ENCODE assay signal across 1 cellular context in the genomic region with DNA sequence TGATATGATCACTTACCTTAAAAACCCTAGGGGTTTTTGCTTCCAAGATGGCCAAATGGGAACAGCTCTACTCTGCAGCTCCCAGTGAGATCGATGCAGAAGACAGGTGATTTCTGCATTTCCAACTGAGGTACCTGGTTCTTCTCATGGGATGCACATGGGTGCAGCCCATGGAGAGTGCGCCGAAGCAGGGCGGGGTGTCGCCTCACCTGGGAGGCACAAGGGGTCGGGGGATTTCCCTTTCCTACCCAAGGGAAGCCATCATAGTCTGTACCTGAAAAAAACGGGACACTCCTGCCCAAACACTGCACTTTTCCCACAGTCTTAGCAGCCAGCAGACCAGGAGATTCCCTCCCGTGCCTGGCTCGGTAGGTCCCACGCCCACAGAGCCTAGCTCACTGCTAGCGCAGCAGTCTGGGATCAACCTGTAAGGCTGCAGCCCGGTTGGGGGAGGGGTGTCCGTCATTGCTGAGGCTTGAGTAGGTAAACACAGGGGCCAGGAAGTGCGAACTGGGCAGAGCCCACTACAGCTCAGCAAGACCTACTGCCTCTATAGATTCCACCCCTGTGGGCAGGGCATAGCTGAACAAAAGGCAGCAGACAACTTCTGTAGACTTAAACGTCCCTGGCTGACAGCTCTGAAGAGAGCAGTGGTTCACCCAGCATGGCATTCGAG.
TF ChIP-seq lines count a peak whose summit lies in the region.

No MANE protein-coding gene starts in this region.

TF ChIP-seq in HepG2, 621 proteins besides CTCF, POLR2A, EP300 and RAD21 (continued from another document and continues in another):
- TF ChIP-seq, protein P1, sequence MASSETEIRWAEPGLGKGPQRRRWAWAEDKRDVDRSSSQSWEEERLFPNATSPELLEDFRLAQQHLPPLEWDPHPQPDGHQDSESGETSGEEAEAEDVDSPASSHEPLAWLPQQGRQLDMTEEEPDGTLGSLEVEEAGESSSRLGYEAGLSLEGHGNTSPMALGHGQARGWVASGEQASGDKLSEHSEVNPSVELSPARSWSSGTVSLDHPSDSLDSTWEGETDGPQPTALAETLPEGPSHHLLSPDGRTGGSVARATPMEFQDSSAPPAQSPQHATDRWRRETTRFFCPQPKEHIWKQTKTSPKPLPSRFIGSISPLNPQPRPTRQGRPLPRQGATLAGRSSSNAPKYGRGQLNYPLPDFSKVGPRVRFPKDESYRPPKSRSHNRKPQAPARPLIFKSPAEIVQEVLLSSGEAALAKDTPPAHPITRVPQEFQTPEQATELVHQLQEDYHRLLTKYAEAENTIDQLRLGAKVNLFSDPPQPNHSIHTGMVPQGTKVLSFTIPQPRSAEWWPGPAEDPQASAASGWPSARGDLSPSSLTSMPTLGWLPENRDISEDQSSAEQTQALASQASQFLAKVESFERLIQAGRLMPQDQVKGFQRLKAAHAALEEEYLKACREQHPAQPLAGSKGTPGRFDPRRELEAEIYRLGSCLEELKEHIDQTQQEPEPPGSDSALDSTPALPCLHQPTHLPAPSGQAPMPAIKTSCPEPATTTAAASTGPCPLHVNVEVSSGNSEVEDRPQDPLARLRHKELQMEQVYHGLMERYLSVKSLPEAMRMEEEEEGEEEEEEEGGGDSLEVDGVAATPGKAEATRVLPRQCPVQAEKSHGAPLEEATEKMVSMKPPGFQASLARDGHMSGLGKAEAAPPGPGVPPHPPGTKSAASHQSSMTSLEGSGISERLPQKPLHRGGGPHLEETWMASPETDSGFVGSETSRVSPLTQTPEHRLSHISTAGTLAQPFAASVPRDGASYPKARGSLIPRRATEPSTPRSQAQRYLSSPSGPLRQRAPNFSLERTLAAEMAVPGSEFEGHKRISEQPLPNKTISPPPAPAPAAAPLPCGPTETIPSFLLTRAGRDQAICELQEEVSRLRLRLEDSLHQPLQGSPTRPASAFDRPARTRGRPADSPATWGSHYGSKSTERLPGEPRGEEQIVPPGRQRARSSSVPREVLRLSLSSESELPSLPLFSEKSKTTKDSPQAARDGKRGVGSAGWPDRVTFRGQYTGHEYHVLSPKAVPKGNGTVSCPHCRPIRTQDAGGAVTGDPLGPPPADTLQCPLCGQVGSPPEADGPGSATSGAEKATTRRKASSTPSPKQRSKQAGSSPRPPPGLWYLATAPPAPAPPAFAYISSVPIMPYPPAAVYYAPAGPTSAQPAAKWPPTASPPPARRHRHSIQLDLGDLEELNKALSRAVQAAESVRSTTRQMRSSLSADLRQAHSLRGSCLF (CRISPR knock-in tag; IDR thresholded peaks at IDR 0.05; ENCODE audit: borderline replicate concordance), result no peak
- TF ChIP-seq NR2F6 (IDR thresholded peaks at IDR 0.05) (no peak), NR2F6 (CRISPR knock-in tag; IDR thresholded peaks at IDR 0.05) (peak; percentile 40; the same call in 1 of the 2 replicates), SIX1 (CRISPR knock-in tag; IDR thresholded peaks at IDR 0.05; ENCODE audit: borderline replicate concordance) (no peak), ZNF737 (CRISPR knock-in tag; IDR thresholded peaks at IDR 0.05; ENCODE audit: borderline replicate concordance) (no peak), ISX (CRISPR knock-in tag; conservative IDR thresholded peaks at IDR 0.05) (no peak), ZNF749 (CRISPR knock-in tag; IDR thresholded peaks at IDR 0.05; ENCODE audit: borderline replicate concordance) (no peak), ZBTB20 (CRISPR knock-in tag; IDR thresholded peaks at IDR 0.05; ENCODE audit: borderline replicate concordance, low read depth) (peak; percentile 41; the same call in 1 of the 2 replicates), FOXK2 (IDR thresholded peaks at IDR 0.05) (no peak), FOXO1 (CRISPR knock-in tag; IDR thresholded peaks at IDR 0.05) (peak; percentile 22; the same call in 1 of the 2 replicates), ZNF343 (CRISPR knock-in tag; IDR thresholded peaks at IDR 0.05) (no peak), MIXL1 (CRISPR knock-in tag; IDR thresholded peaks at IDR 0.05) (no peak), ZKSCAN1 (IDR thresholded peaks at IDR 0.05; ENCODE audit: low read length) (no peak), ZSCAN22 (CRISPR knock-in tag; IDR thresholded peaks at IDR 0.05) (no peak), PHF8 (CRISPR knock-in tag; IDR thresholded peaks at IDR 0.05) (0 out of 2 replicates have a peak, but pooled peaks have one; percentile 35), NPAS2 (CRISPR knock-in tag; IDR thresholded peaks at IDR 0.05; ENCODE audit: borderline replicate concordance) (no peak), ZNF768 (CRISPR knock-in tag; IDR thresholded peaks at IDR 0.05) (no peak), ZNF747 (CRISPR knock-in tag; IDR thresholded peaks at IDR 0.05; ENCODE audit: borderline replicate concordance) (no peak), ZSCAN20 (CRISPR knock-in tag; IDR thresholded peaks at IDR 0.05; ENCODE audit: borderline replicate concordance) (no peak), HOXA7 (CRISPR knock-in tag; IDR thresholded peaks at IDR 0.05) (no peak), KDM6A (CRISPR knock-in tag; IDR thresholded peaks at IDR 0.05; ENCODE audit: low read depth) (no peak), MED8 (CRISPR knock-in tag; IDR thresholded peaks at IDR 0.05; ENCODE audit: insufficient replicate concordance) (no peak)
- TF ChIP-seq, protein P2, sequence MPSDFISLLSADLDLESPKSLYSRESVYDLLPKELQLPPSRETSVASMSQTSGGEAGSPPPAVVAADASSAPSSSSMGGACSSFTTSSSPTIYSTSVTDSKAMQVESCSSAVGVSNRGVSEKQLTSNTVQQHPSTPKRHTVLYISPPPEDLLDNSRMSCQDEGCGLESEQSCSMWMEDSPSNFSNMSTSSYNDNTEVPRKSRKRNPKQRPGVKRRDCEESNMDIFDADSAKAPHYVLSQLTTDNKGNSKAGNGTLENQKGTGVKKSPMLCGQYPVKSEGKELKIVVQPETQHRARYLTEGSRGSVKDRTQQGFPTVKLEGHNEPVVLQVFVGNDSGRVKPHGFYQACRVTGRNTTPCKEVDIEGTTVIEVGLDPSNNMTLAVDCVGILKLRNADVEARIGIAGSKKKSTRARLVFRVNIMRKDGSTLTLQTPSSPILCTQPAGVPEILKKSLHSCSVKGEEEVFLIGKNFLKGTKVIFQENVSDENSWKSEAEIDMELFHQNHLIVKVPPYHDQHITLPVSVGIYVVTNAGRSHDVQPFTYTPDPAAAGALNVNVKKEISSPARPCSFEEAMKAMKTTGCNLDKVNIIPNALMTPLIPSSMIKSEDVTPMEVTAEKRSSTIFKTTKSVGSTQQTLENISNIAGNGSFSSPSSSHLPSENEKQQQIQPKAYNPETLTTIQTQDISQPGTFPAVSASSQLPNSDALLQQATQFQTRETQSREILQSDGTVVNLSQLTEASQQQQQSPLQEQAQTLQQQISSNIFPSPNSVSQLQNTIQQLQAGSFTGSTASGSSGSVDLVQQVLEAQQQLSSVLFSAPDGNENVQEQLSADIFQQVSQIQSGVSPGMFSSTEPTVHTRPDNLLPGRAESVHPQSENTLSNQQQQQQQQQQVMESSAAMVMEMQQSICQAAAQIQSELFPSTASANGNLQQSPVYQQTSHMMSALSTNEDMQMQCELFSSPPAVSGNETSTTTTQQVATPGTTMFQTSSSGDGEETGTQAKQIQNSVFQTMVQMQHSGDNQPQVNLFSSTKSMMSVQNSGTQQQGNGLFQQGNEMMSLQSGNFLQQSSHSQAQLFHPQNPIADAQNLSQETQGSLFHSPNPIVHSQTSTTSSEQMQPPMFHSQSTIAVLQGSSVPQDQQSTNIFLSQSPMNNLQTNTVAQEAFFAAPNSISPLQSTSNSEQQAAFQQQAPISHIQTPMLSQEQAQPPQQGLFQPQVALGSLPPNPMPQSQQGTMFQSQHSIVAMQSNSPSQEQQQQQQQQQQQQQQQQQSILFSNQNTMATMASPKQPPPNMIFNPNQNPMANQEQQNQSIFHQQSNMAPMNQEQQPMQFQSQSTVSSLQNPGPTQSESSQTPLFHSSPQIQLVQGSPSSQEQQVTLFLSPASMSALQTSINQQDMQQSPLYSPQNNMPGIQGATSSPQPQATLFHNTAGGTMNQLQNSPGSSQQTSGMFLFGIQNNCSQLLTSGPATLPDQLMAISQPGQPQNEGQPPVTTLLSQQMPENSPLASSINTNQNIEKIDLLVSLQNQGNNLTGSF (CRISPR knock-in tag; IDR thresholded peaks at IDR 0.05), result no peak
- TF ChIP-seq, protein P3, sequence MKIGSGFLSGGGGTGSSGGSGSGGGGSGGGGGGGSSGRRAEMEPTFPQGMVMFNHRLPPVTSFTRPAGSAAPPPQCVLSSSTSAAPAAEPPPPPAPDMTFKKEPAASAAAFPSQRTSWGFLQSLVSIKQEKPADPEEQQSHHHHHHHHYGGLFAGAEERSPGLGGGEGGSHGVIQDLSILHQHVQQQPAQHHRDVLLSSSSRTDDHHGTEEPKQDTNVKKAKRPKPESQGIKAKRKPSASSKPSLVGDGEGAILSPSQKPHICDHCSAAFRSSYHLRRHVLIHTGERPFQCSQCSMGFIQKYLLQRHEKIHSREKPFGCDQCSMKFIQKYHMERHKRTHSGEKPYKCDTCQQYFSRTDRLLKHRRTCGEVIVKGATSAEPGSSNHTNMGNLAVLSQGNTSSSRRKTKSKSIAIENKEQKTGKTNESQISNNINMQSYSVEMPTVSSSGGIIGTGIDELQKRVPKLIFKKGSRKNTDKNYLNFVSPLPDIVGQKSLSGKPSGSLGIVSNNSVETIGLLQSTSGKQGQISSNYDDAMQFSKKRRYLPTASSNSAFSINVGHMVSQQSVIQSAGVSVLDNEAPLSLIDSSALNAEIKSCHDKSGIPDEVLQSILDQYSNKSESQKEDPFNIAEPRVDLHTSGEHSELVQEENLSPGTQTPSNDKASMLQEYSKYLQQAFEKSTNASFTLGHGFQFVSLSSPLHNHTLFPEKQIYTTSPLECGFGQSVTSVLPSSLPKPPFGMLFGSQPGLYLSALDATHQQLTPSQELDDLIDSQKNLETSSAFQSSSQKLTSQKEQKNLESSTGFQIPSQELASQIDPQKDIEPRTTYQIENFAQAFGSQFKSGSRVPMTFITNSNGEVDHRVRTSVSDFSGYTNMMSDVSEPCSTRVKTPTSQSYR (CRISPR knock-in tag; IDR thresholded peaks at IDR 0.05; ENCODE audit: borderline replicate concordance), result peak; percentile 98
- TF ChIP-seq, protein P4, sequence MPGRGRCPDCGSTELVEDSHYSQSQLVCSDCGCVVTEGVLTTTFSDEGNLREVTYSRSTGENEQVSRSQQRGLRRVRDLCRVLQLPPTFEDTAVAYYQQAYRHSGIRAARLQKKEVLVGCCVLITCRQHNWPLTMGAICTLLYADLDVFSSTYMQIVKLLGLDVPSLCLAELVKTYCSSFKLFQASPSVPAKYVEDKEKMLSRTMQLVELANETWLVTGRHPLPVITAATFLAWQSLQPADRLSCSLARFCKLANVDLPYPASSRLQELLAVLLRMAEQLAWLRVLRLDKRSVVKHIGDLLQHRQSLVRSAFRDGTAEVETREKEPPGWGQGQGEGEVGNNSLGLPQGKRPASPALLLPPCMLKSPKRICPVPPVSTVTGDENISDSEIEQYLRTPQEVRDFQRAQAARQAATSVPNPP (CRISPR knock-in tag; IDR thresholded peaks at IDR 0.05), result no peak
- TF ChIP-seq, protein P5, sequence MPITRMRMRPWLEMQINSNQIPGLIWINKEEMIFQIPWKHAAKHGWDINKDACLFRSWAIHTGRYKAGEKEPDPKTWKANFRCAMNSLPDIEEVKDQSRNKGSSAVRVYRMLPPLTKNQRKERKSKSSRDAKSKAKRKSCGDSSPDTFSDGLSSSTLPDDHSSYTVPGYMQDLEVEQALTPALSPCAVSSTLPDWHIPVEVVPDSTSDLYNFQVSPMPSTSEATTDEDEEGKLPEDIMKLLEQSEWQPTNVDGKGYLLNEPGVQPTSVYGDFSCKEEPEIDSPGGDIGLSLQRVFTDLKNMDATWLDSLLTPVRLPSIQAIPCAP (CRISPR knock-in tag; IDR thresholded peaks at IDR 0.05; ENCODE audit: low read depth), result no peak
- TF ChIP-seq, protein P6, sequence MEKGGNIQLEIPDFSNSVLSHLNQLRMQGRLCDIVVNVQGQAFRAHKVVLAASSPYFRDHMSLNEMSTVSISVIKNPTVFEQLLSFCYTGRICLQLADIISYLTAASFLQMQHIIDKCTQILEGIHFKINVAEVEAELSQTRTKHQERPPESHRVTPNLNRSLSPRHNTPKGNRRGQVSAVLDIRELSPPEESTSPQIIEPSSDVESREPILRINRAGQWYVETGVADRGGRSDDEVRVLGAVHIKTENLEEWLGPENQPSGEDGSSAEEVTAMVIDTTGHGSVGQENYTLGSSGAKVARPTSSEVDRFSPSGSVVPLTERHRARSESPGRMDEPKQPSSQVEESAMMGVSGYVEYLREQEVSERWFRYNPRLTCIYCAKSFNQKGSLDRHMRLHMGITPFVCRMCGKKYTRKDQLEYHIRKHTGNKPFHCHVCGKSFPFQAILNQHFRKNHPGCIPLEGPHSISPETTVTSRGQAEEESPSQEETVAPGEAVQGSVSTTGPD (CRISPR knock-in tag; IDR thresholded peaks at IDR 0.05), result no peak
